9 cellular contexts compared by ENCODE assay signal in the genomic region with DNA sequence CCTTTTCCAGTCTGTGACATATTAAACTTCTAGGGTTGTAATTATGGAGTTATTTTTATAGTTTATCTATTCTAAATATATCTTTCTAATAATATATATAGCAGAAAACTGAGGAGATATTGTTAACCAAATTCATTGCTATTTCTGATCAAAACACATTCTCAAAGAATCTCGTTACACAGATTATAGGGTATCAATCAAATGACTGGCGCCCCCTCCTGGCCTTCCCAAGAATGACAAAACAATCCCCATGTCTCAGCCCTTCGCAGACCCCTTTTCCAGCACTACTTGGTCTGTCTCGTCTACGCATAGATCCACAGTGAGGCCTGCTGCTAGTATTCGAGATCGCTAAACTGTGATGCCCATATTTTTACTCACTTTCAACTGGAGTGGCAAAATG.
A peak's percentile ranks its signal among the peaks of the same experiment; 100 is the strongest.
DNase-seq lines count a peak whose midpoint lies in the region; ATAC-seq, FAIRE-seq and TF ChIP-seq lines count a peak whose summit lies in the region.
"Had no signal": no experiment of that assay in that cellular context is flagged by ENCODE, and none has a peak within 500 bp of the region (broad histone marks: within the 10 kb centered on the region; RNA-seq: fewer than 3 reads in every experiment).

No MANE protein-coding gene starts in this region.

- H3K27ac Mint-ChIP-seq in CD4-positive, alpha-beta memory T cell: no peak overlapping the region

- no peak overlapping the region for H3K4me3 ChIP-seq in CD4-positive, alpha-beta memory T cell (ENCODE audit: low read length in 2 of 2)

- intact Hi-C loops in CD4-positive, alpha-beta memory T cell (cut with micrococcal nuclease): loop anchor here (1.0 to 2.0 kb wide), 2 partner anchors 31 to 77 kb away; no protein-coding TSS in a partner anchor

- ATAC-seq in HG03108 (IDR thresholded peaks at IDR 0.05; ENCODE audit: unreplicated experiment) (no peak), HG03025 (IDR thresholded peaks at IDR 0.05; ENCODE audit: low FRiP score, unreplicated experiment) (no peak), HG03196 (IDR thresholded peaks at IDR 0.05; ENCODE audit: unreplicated experiment) (no peak)

- H3K4me3 Mint-ChIP-seq in CD4-positive, alpha-beta memory T cell: no peak overlapping the region

- DNase-seq in CD4-positive, alpha-beta memory T cell: peak; percentile 6 to 27 (median 24)
- DNase-seq in activated T-cell treated with anti-CD3 and anti-CD28 coated beads for 4 hours: peak; percentile 23
- DNase-seq in inferior parietal cortex (ENCODE audit: extremely low spot score): peak; percentile 2
- DNase-seq in urothelium cell line (ENCODE audit: low spot score): peak; percentile 0

- no peaks in the 10 kb centered on the region for H3K9me3 Mint-ChIP-seq in CD4-positive, alpha-beta memory T cell

- no peaks in the 10 kb centered on the region for H3K27me3 ChIP-seq in CD4-positive, alpha-beta memory T cell (ENCODE audit: insufficient read depth, low read length)

- no peaks in the 10 kb centered on the region for H3K36me3 ChIP-seq in CD4-positive, alpha-beta memory T cell (ENCODE audit: insufficient read depth, low read length)

- no peak for FAIRE-seq in urothelium cell line (lab: Jason Lieb, UNC)
- FAIRE-seq: endometrium had no signal

- no peak overlapping the region for H3K27ac ChIP-seq in CD4-positive, alpha-beta memory T cell (ENCODE audit: low read depth, low read length)

- no peaks in the 10 kb centered on the region for H3K4me1 Mint-ChIP-seq in CD4-positive, alpha-beta memory T cell

- POLR2A ChIA-PET in CD4-positive, alpha-beta memory T cell (lab: Charles Lee; ENCODE audit: partially characterized antibody): no interaction called here

- H3K36me3 Mint-ChIP-seq in CD4-positive, alpha-beta memory T cell: no peaks in the 10 kb centered on the region

- peaks cover 0 to 3% of the 10 kb centered on the region in 2 donors for H3K27me3 Mint-ChIP-seq in CD4-positive, alpha-beta memory T cell

- H3K4me1 ChIP-seq in CD4-positive, alpha-beta memory T cell (ENCODE audit: insufficient read depth, low read length): no peaks in the 10 kb centered on the region

- TF ChIP-seq EP300 in Ishikawa (IDR thresholded peaks at IDR 0.05; ENCODE audit: borderline replicate concordance): no peak

- CTCF ChIA-PET in CD4-positive, alpha-beta memory T cell (lab: Charles Lee; ENCODE audit: partially characterized antibody): interaction anchor here (1.0 kb wide), 1 partner anchor 30 kb away, joined by 4 read pairs; no protein-coding TSS in a partner anchor

- H3K9me3 ChIP-seq in CD4-positive, alpha-beta memory T cell (ENCODE audit: control insufficient read depth in 1 of 2, low read length in 2 of 2): no peaks in the 10 kb centered on the region

- peak; percentile 34 for TF ChIP-seq RAD21 in Ishikawa (IDR thresholded peaks at IDR 0.05; ENCODE audit: low read depth)

TF ChIP-seq in Ishikawa, 13 proteins besides CTCF, POLR2A, EP300 and RAD21:
- TF ChIP-seq NFIC (IDR thresholded peaks at IDR 0.05) (no peak), FOXM1 (IDR thresholded peaks at IDR 0.05; ENCODE audit: borderline replicate concordance, low read depth) (no peak), ZBTB7A (IDR thresholded peaks at IDR 0.05; ENCODE audit: low read depth) (no peak), TCF12 (IDR thresholded peaks at IDR 0.05; ENCODE audit: low read depth) (no peak), YY1 (IDR thresholded peaks at IDR 0.05; ENCODE audit: low read depth) (no peak), EGR1 (IDR thresholded peaks at IDR 0.05) (no peak), CREB1 (IDR thresholded peaks at IDR 0.05; ENCODE audit: low read depth) (no peak), CEBPB (IDR thresholded peaks at IDR 0.05) (no peak), TEAD4 (IDR thresholded peaks at IDR 0.05) (no peak)
- TF ChIP-seq, protein P1, sequence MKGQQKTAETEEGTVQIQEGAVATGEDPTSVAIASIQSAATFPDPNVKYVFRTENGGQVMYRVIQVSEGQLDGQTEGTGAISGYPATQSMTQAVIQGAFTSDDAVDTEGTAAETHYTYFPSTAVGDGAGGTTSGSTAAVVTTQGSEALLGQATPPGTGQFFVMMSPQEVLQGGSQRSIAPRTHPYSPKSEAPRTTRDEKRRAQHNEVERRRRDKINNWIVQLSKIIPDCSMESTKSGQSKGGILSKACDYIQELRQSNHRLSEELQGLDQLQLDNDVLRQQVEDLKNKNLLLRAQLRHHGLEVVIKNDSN (IDR thresholded peaks at IDR 0.05): no peak
- TF ChIP-seq, protein P2, sequence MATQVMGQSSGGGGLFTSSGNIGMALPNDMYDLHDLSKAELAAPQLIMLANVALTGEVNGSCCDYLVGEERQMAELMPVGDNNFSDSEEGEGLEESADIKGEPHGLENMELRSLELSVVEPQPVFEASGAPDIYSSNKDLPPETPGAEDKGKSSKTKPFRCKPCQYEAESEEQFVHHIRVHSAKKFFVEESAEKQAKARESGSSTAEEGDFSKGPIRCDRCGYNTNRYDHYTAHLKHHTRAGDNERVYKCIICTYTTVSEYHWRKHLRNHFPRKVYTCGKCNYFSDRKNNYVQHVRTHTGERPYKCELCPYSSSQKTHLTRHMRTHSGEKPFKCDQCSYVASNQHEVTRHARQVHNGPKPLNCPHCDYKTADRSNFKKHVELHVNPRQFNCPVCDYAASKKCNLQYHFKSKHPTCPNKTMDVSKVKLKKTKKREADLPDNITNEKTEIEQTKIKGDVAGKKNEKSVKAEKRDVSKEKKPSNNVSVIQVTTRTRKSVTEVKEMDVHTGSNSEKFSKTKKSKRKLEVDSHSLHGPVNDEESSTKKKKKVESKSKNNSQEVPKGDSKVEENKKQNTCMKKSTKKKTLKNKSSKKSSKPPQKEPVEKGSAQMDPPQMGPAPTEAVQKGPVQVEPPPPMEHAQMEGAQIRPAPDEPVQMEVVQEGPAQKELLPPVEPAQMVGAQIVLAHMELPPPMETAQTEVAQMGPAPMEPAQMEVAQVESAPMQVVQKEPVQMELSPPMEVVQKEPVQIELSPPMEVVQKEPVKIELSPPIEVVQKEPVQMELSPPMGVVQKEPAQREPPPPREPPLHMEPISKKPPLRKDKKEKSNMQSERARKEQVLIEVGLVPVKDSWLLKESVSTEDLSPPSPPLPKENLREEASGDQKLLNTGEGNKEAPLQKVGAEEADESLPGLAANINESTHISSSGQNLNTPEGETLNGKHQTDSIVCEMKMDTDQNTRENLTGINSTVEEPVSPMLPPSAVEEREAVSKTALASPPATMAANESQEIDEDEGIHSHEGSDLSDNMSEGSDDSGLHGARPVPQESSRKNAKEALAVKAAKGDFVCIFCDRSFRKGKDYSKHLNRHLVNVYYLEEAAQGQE (IDR thresholded peaks at IDR 0.05; ENCODE audit: low read depth): no peak
